1 cellular context compared by ENCODE assay signal in the genomic region with DNA sequence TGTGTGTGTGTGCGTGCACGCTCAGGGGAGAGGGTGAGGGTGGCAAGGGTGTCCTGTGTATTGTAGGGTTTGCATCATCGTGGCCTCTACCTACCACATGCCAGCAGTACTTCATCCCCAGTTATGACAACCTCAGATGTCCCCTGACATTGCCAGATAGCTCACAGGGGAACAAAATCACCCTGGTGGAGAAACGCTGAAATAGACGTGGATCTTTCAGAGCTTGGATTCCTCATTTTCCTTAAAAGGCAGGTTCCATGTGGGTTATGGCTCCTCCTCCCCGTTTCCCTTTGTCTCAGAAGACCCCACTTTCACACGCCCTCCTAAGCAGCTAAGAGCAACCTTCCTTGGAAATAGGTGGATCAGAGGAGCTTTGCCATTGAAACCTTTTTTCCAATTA.
TF ChIP-seq lines count a peak whose summit lies in the region.

No MANE protein-coding gene starts in this region.

TF ChIP-seq in GM23338, 12 proteins besides CTCF, POLR2A, EP300 and RAD21 (continued from another document):
- TF ChIP-seq EZH2 (IDR thresholded peaks at IDR 0.05; ENCODE audit: low read depth, unreplicated experiment) (no peak), NANOG (IDR thresholded peaks at IDR 0.05; ENCODE audit: borderline replicate concordance) (no peak)
